1 cellular context compared by ENCODE assay signal in genomic region chr14:91365552-91365951, GRCh38.
TF ChIP-seq lines count a peak whose summit lies in the region.

No MANE protein-coding gene starts in this region.

TF ChIP-seq in WTC11, 78 proteins besides CTCF, POLR2A, EP300 and RAD21 (continued from another document):
- TF ChIP-seq, protein P1, sequence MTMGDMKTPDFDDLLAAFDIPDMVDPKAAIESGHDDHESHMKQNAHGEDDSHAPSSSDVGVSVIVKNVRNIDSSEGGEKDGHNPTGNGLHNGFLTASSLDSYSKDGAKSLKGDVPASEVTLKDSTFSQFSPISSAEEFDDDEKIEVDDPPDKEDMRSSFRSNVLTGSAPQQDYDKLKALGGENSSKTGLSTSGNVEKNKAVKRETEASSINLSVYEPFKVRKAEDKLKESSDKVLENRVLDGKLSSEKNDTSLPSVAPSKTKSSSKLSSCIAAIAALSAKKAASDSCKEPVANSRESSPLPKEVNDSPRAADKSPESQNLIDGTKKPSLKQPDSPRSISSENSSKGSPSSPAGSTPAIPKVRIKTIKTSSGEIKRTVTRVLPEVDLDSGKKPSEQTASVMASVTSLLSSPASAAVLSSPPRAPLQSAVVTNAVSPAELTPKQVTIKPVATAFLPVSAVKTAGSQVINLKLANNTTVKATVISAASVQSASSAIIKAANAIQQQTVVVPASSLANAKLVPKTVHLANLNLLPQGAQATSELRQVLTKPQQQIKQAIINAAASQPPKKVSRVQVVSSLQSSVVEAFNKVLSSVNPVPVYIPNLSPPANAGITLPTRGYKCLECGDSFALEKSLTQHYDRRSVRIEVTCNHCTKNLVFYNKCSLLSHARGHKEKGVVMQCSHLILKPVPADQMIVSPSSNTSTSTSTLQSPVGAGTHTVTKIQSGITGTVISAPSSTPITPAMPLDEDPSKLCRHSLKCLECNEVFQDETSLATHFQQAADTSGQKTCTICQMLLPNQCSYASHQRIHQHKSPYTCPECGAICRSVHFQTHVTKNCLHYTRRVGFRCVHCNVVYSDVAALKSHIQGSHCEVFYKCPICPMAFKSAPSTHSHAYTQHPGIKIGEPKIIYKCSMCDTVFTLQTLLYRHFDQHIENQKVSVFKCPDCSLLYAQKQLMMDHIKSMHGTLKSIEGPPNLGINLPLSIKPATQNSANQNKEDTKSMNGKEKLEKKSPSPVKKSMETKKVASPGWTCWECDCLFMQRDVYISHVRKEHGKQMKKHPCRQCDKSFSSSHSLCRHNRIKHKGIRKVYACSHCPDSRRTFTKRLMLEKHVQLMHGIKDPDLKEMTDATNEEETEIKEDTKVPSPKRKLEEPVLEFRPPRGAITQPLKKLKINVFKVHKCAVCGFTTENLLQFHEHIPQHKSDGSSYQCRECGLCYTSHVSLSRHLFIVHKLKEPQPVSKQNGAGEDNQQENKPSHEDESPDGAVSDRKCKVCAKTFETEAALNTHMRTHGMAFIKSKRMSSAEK (CRISPR knock-in tag; IDR thresholded peaks at IDR 0.05; ENCODE audit: borderline replicate concordance) = no peak
- TF ChIP-seq ETV6 (CRISPR knock-in tag; IDR thresholded peaks at IDR 0.05) (no peak), ZBTB21 (CRISPR knock-in tag; IDR thresholded peaks at IDR 0.05; ENCODE audit: borderline replicate concordance) (no peak), GRHL2 (CRISPR knock-in tag; IDR thresholded peaks at IDR 0.05; ENCODE audit: insufficient replicate concordance, severe bottlenecking) (no peak), KAT7 (CRISPR knock-in tag; IDR thresholded peaks at IDR 0.05; ENCODE audit: borderline replicate concordance) (no peak), NR1H2 (CRISPR knock-in tag; IDR thresholded peaks at IDR 0.05) (no peak), ERG (CRISPR knock-in tag; IDR thresholded peaks at IDR 0.05) (no peak), CREB1 (CRISPR knock-in tag; IDR thresholded peaks at IDR 0.05) (no peak), CREM (CRISPR knock-in tag; IDR thresholded peaks at IDR 0.05) (no peak), ARID4B (CRISPR knock-in tag; IDR thresholded peaks at IDR 0.05; ENCODE audit: borderline replicate concordance) (no peak)
- TF ChIP-seq, protein P2, sequence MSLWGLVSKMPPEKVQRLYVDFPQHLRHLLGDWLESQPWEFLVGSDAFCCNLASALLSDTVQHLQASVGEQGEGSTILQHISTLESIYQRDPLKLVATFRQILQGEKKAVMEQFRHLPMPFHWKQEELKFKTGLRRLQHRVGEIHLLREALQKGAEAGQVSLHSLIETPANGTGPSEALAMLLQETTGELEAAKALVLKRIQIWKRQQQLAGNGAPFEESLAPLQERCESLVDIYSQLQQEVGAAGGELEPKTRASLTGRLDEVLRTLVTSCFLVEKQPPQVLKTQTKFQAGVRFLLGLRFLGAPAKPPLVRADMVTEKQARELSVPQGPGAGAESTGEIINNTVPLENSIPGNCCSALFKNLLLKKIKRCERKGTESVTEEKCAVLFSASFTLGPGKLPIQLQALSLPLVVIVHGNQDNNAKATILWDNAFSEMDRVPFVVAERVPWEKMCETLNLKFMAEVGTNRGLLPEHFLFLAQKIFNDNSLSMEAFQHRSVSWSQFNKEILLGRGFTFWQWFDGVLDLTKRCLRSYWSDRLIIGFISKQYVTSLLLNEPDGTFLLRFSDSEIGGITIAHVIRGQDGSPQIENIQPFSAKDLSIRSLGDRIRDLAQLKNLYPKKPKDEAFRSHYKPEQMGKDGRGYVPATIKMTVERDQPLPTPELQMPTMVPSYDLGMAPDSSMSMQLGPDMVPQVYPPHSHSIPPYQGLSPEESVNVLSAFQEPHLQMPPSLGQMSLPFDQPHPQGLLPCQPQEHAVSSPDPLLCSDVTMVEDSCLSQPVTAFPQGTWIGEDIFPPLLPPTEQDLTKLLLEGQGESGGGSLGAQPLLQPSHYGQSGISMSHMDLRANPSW (CRISPR knock-in tag; conservative IDR thresholded peaks at IDR 0.05; ENCODE audit: low read depth) = no peak
